ENCODE assay signal across 10 cellular contexts in the genomic region with DNA sequence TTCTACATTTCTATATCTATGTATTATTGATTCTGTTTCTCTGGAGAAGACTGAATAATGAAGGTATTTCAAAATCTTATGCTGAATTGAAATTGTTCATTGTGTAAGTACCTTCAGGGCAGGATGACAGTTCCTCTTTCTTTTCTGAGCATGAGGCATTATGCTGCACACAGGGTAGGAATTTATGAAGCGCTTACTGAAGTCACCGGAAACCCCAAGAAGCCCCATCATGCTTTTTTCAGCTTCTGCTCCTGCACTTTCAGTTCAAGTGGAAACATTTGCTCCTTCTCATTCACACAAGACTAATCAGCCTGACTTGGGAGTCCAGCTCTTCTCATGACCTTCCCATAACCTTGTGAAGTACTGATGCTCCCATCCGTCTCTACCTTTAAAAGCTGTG.
DNase-seq lines count a peak whose midpoint lies in the region; ATAC-seq lines count a peak whose summit lies in the region.
"Had no signal": no experiment of that assay in that cellular context is flagged by ENCODE, and none has a peak within 500 bp of the region (broad histone marks: within the 10 kb centered on the region; RNA-seq: fewer than 3 reads in every experiment).

No MANE protein-coding gene starts in this region.

- DNase-seq in left kidney (ENCODE audit: low read depth, low spot score) (peak; percentile 44), retina (no peak), D341Med (ENCODE audit: low spot score) (no peak), GOT3 (lab: John Stamatoyannopoulos, UW) (no peak)
- DNase-seq in NK-92 treated with Interleukin-12 subunit alpha and Interleukin-12 subunit beta, amount 100 ng/mL, for 24 hours (lab: John Stamatoyannopoulos, UW): no peak
- DNase-seq: esophagus squamous epithelium; stimulated activated CD4-positive, alpha-beta T cell treated with anti-CD3 and anti-CD28 coated beads, Interleukin-2, amount 100 ng/mL, for 24 hours had no signal

- ATAC-seq in GM18517 (IDR thresholded peaks at IDR 0.05; ENCODE audit: unreplicated experiment): peak; percentile 67
- ATAC-seq in GM21529 (IDR thresholded peaks at IDR 0.05; ENCODE audit: unreplicated experiment): peak; percentile 83
- peak; percentile 83 for ATAC-seq in HG03442 (IDR thresholded peaks at IDR 0.05; ENCODE audit: unreplicated experiment)
